10 cellular contexts compared by ENCODE assay signal in genomic region chr21:16195896-16196443, GRCh38.
DNase-seq lines count a peak whose midpoint lies in the region; FAIRE-seq and TF ChIP-seq lines count a peak whose summit lies in the region.
"Had no signal": no experiment of that assay in that cellular context is flagged by ENCODE, and none has a peak within 500 bp of the region (broad histone marks: within the 10 kb centered on the region; RNA-seq: fewer than 3 reads in every experiment).

No MANE protein-coding gene starts in this region.

- H3K36me3 Mint-ChIP-seq in neural crest cell (ENCODE audit: low read depth): peaks cover 29% of the 10 kb centered on the region

- dilution Hi-C loops in endothelial cell of umbilical vein (cut with MboI; ENCODE audit: extremely low pct_ligation_motif_present, low sequenced_read_pairs): no loop called here

- POLR2A ChIA-PET in endothelial cell of umbilical vein (lab: Charles Lee): interaction anchor here (0.6 kb wide), 1 partner anchor 113 kb away, joined by 3 read pairs; no protein-coding TSS in a partner anchor

- peak overlapping the region; percentile 92 for H3K27ac Mint-ChIP-seq in neural crest cell (ENCODE audit: unreplicated experiment)

- no peaks in the 10 kb centered on the region for H3K9me1 ChIP-seq in endothelial cell of umbilical vein (replicated peaks; ENCODE audit: control insufficient read depth, extremely low read depth, insufficient read depth, low read length)

- no peaks in the 10 kb centered on the region for H3K27me3 ChIP-seq in endothelial cell of umbilical vein (ENCODE audit: control insufficient read depth in 2 of 2, insufficient read depth in 2 of 2, low read length in 2 of 2)
- H3K27me3 ChIP-seq: body of pancreas had no signal

- no peaks in the 10 kb centered on the region for H3K27me3 Mint-ChIP-seq in neural crest cell (ENCODE audit: low read depth)

- H4K20me1 ChIP-seq in endothelial cell of umbilical vein (replicated peaks; ENCODE audit: control insufficient read depth, extremely low read depth, insufficient read depth, low read length): no peaks in the 10 kb centered on the region

- H3K4me3 ChIP-seq in LNCaP clone FGC (ENCODE audit: low read depth, low read length): peak overlapping the region; percentile 61
- peak overlapping the region; percentile 59 to 94 (median 63) for H3K4me3 ChIP-seq in endothelial cell of umbilical vein (replicated peaks in 1 of 3; ENCODE audit: insufficient read depth in 1 of 3, low read depth in 1 of 3, low read length in 3 of 3)
- H3K4me3 ChIP-seq: body of pancreas had no signal

- H2AFZ ChIP-seq in endothelial cell of umbilical vein (ENCODE audit: low read depth, low read length): no peak overlapping the region

- peaks cover 58% of the 10 kb centered on the region for H3K4me1 Mint-ChIP-seq in neural crest cell

- H3K27ac ChIP-seq in endothelial cell of umbilical vein (ENCODE audit: insufficient read depth, low read depth, low read length): peak overlapping the region; percentile 92

- H3K4me3 Mint-ChIP-seq in neural crest cell: peak overlapping the region; percentile 90

- H3K36me3 ChIP-seq in endothelial cell of umbilical vein (ENCODE audit: control insufficient read depth in 2 of 2, extremely low read depth in 1 of 2, insufficient read depth in 2 of 2, low read length in 2 of 2): no peaks in the 10 kb centered on the region

- no peak for TF ChIP-seq POLR2A in endothelial cell of umbilical vein (IDR thresholded peaks at IDR 0.05; ENCODE audit: low read depth, low read length)

- H3K9me3 ChIP-seq in endothelial cell of umbilical vein (replicated peaks; ENCODE audit: control insufficient read depth, insufficient read depth, low read length): no peaks in the 10 kb centered on the region
- H3K9me3 ChIP-seq: body of pancreas had no signal

- H3K4me2 ChIP-seq in endothelial cell of umbilical vein (ENCODE audit: insufficient read depth, low read length): peak overlapping the region; percentile 96

- DNase-seq in A172 (ENCODE audit: low spot score) (peak; percentile 27), LNCaP clone FGC (ENCODE audit: low read depth) (no peak), endothelial cell of umbilical vein (ENCODE audit: low read depth, low spot score) (peak; percentile 66), neural crest cell (ENCODE audit: low read depth, low spot score) (no peak), AG08396 (ENCODE audit: low spot score) (no peak), NCI-H1930 (lab: John Stamatoyannopoulos, UW) (no peak)
- DNase-seq in NK-92 treated with Interleukin-12 subunit alpha and Interleukin-12 subunit beta, amount 100 ng/mL, for 24 hours (lab: John Stamatoyannopoulos, UW): no peak
- DNase-seq in activated CD4-positive, alpha-beta T cell treated with anti-CD3 and anti-CD28 coated beads, Interleukin-2, amount 50 U/mL, for 48 hours: no peak
- DNase-seq: body of pancreas, NCI-H2029 treated with DMSO at 0.1 percent for 48 hours had no signal

- CTCF ChIA-PET in endothelial cell of umbilical vein (lab: Charles Lee): interaction anchor here (0.6 to 4.5 kb wide), 15 partner anchors 10 to 194 kb away, joined by 3 to 57 read pairs (median 4); no protein-coding TSS in a partner anchor

- H3K9ac ChIP-seq in endothelial cell of umbilical vein (replicated peaks; ENCODE audit: extremely low read depth, insufficient read depth, low read length): peak overlapping the region; percentile 92

- peaks cover 33% of the 10 kb centered on the region for H3K4me1 ChIP-seq in endothelial cell of umbilical vein (ENCODE audit: control insufficient read depth, extremely low read depth, insufficient read depth, low read length)
- H3K4me1 ChIP-seq: body of pancreas had no signal

- intact Hi-C loops in endothelial cell of umbilical vein (cut with micrococcal nuclease): loop anchor here (1.0 to 5.0 kb wide), 6 partner anchors 15 to 231 kb away; no protein-coding TSS in a partner anchor

- no peak for TF ChIP-seq CTCF in LNCaP clone FGC (IDR thresholded peaks at IDR 0.05; ENCODE audit: control insufficient read depth, extremely low read depth, insufficient read depth)
- TF ChIP-seq CTCF in endothelial cell of umbilical vein (IDR thresholded peaks at IDR 0.05; ENCODE audit: extremely low read depth in 1 of 2, insufficient read depth in 1 of 2, low read depth in 1 of 2, low read length in 2 of 2): no peak
- TF ChIP-seq CTCF in neural crest cell (conservative IDR thresholded peaks at IDR 0.05): no peak

- FAIRE-seq in endothelial cell of umbilical vein (lab: Jason Lieb, UNC): no peak

- peaks cover 23% of the 10 kb centered on the region for H3K79me2 ChIP-seq in endothelial cell of umbilical vein (ENCODE audit: control insufficient read depth, insufficient read depth, low read length)

- H3K9me3 Mint-ChIP-seq in neural crest cell: peaks cover 13% of the 10 kb centered on the region

- no TSS peak for BruUV-seq in endothelial cell of umbilical vein (replicated peaks; lab: Mats Ljungman, UMichigan)

TF ChIP-seq in endothelial cell of umbilical vein, 7 proteins besides CTCF, POLR2A, EP300 and RAD21:
- TF ChIP-seq MYC (IDR thresholded peaks at IDR 0.05; ENCODE audit: low read depth, low read length) (no peak), POLR2AphosphoS5 (IDR thresholded peaks at IDR 0.05; ENCODE audit: insufficient read depth, low read depth, low read length) (no peak), MAX (IDR thresholded peaks at IDR 0.05; ENCODE audit: insufficient read depth, insufficient read length) (no peak), JUN (IDR thresholded peaks at IDR 0.05; ENCODE audit: borderline replicate concordance, insufficient read depth, insufficient read length, low read depth) (no peak), GATA2 (IDR thresholded peaks at IDR 0.05; ENCODE audit: insufficient read depth, insufficient read length, low read depth, low read length) (no peak), EZH2 (IDR thresholded peaks at IDR 0.05; ENCODE audit: borderline replicate concordance, low read depth, low read length, severe bottlenecking) (no peak), FOS (IDR thresholded peaks at IDR 0.05; ENCODE audit: borderline replicate concordance, insufficient read depth, low read length) (no peak)

Comparison
In these comparisons a context has a peak if more than half of its experiments do, and no peak if none do; other contexts are left out.
1. DNase-seq: peak in A172 (single experiment) and endothelial cell of umbilical vein (single experiment); none in LNCaP clone FGC (single experiment), neural crest cell (single experiment), NK-92 treated with Interleukin-12 subunit alpha and Interleukin-12 subunit beta, amount 100 ng/mL, for 24 hours (single experiment), AG08396 (single experiment), activated CD4-positive, alpha-beta T cell treated with anti-CD3 and anti-CD28 coated beads, Interleukin-2, amount 50 U/mL, for 48 hours (0 of 2) and NCI-H1930 (0 of 2).